In genomic region chr21:35476616-35477395, GRCh38 we compare ENCODE assay signal across 1 cellular context.
TF ChIP-seq lines count a peak whose summit lies in the region.

No MANE protein-coding gene starts in this region.

TF ChIP-seq in SK-N-SH, 30 proteins besides CTCF, POLR2A, EP300 and RAD21 (continued from another document):
- TF ChIP-seq ZBTB33 (IDR thresholded peaks at IDR 0.05; ENCODE audit: borderline replicate concordance, low read depth) (no peak), MEF2A (IDR thresholded peaks at IDR 0.05; ENCODE audit: borderline replicate concordance, low read depth) (no peak), FOXM1 (IDR thresholded peaks at IDR 0.05; ENCODE audit: low read depth) (no peak), USF2 (IDR thresholded peaks at IDR 0.05; ENCODE audit: borderline replicate concordance, low read depth, low read length) (no peak), SMC3 (IDR thresholded peaks at IDR 0.05; ENCODE audit: low read depth, low read length) (no peak), IRF3 (IDR thresholded peaks at IDR 0.05; ENCODE audit: low read depth, low read length) (no peak)
TF ChIP-seq in SK-N-SH: peak in this region for 3.
